33 cellular contexts compared by ENCODE assay signal in the genomic region with DNA sequence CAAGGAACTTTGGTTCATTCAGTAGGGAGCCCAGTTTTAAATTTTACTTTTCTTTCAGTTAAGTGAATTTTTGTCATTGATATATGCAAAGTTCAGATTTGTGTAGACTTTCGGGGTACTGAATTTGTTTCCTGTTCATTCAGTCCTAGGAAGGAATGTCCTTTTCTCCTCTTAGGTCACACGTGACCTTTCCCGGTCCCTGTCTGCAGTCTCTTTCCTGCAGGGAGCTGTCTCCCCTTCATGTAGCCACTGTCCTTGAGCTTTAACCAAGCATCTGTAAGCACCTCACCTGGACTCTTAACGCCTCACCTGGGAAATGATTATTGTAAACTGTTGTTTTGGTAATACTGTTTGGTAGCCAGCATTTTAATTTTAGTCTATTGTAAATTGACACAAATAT.
"Had no signal": no experiment of that assay in that cellular context is flagged by ENCODE, and none has a peak within 500 bp of the region (broad histone marks: within the 10 kb centered on the region; RNA-seq: fewer than 3 reads in every experiment).

No MANE protein-coding gene starts in this region.

- H3K27me3 ChIP-seq: ascending aorta, cardiac muscle cell, MG63, Peyer's patch had no signal

- H3K27ac Mint-ChIP-seq: activated CD4-positive, alpha-beta T cell treated with anti-CD3 and anti-CD28 coated beads, Interleukin-2, amount 10 ng/mL, durations not matched to agents 7 days and 5 days; activated CD8-positive, alpha-beta T cell treated with anti-CD3 and anti-CD28 coated beads, Interleukin-2, amount 10 ng/mL, durations not matched to agents 7 days and 5 days; activated naive CD8-positive, alpha-beta T cell treated with anti-CD3 and anti-CD28 coated beads, Interleukin-2, amount 10 ng/mL, durations not matched to agents 7 days and 5 days; activated T-cell treated with anti-CD3 and anti-CD28 coated beads, Interleukin-2, amount 50 U/mL, for 24 hours; activated T-helper 2 cell treated with anti-CD3 and anti-CD28 coated beads, Interferon-gamma antibody, Interleukin-2, Interleukin-4, amounts not matched to agents 10 μg/mL and 5 μg/mL and 100 μg/mL, durations not matched to agents 14 hours and 24 hours and 36 hours had no signal

- H3K9me3 Mint-ChIP-seq: activated CD4-positive, alpha-beta T cell treated with anti-CD3 and anti-CD28 coated beads, Interleukin-2, amount 10 ng/mL, durations not matched to agents 7 days and 5 days; activated naive CD4-positive, alpha-beta T cell treated with anti-CD3 and anti-CD28 coated beads, Interleukin-2, amount 50 U/mL, for 24 hours; activated naive CD8-positive, alpha-beta T cell treated with anti-CD3 and anti-CD28 coated beads, Interleukin-2, amount 10 ng/mL, durations not matched to agents 7 days and 5 days; activated T-cell treated with anti-CD3 and anti-CD28 coated beads, Interleukin-2, amount 50 U/mL, for 24 hours; activated T-helper 2 cell treated with anti-CD3 and anti-CD28 coated beads, Interferon-gamma antibody, Interleukin-2, Interleukin-4, amounts not matched to agents 10 μg/mL and 5 μg/mL and 100 μg/mL, durations not matched to agents 14 hours and 24 hours and 36 hours had no signal

- DNase-seq: activated CD4-positive, alpha-beta T cell treated with anti-CD3 and anti-CD28 coated beads, Interleukin-2, amount 10 ng/mL, durations not matched to agents 7 days and 5 days; activated CD4-positive, alpha-beta T cell treated with anti-CD3 and anti-CD28 coated beads, Interleukin-2, amount 50 U/mL, for 48 hours; activated CD8-positive, alpha-beta T cell treated with anti-CD3 and anti-CD28 coated beads, Interleukin-2, amount 10 ng/mL, durations not matched to agents 7 days and 5 days; activated gamma-delta T cell; activated naive CD4-positive, alpha-beta T cell treated with Interleukin-2 at 50 U/mL for 16 hours; activated naive CD8-positive, alpha-beta T cell treated with anti-CD3 and anti-CD28 coated beads, Interleukin-2, amount 10 ng/mL, durations not matched to agents 7 days and 5 days; activated T-cell treated with anti-CD3 and anti-CD28 coated beads, Interleukin-2, amount 50 U/mL, for 24 hours; amygdala; Kasumi-1; KBM-7; MG63; NCI-H1048; NCI-H1105 treated with DMSO at 0.1 percent for 48 hours; NCI-H1436; NCI-H1694; NCI-H2029; NCI-H2171; NCI-H510A; NCI-H526; NCI-H748 treated with DMSO at 0.1 percent for 48 hours; NK-92 treated with Interleukin-12 subunit alpha and Interleukin-12 subunit beta, amount 100 ng/mL, for 24 hours; PC-3; Peyer's patch; RPMI8226; SW 1271; T-helper 1 cell; T-helper 2 cell; T-helper 9 cell; WERI-Rb-1 had no signal

- H3K27me3 Mint-ChIP-seq: activated CD4-positive, alpha-beta T cell treated with anti-CD3 and anti-CD28 coated beads, Interleukin-2, amount 10 ng/mL, durations not matched to agents 7 days and 5 days; activated naive CD4-positive, alpha-beta T cell treated with anti-CD3 and anti-CD28 coated beads, Interleukin-2, amount 50 U/mL, for 24 hours; activated naive CD8-positive, alpha-beta T cell treated with anti-CD3 and anti-CD28 coated beads, Interleukin-2, amount 10 ng/mL, durations not matched to agents 7 days and 5 days; activated T-cell treated with anti-CD3 and anti-CD28 coated beads, Interleukin-2, amount 50 U/mL, for 24 hours had no signal

- H3K27ac ChIP-seq: ascending aorta, cardiac muscle cell, Peyer's patch, WERI-Rb-1 had no signal

- H3K4me3 Mint-ChIP-seq: activated CD4-positive, alpha-beta T cell treated with anti-CD3 and anti-CD28 coated beads, Interleukin-2, amount 10 ng/mL, durations not matched to agents 7 days and 5 days; activated CD8-positive, alpha-beta T cell treated with anti-CD3 and anti-CD28 coated beads, Interleukin-2, amount 10 ng/mL, durations not matched to agents 7 days and 5 days; activated naive CD4-positive, alpha-beta T cell treated with anti-CD3 and anti-CD28 coated beads, Interleukin-2, amount 50 U/mL, for 24 hours; activated naive CD8-positive, alpha-beta T cell treated with anti-CD3 and anti-CD28 coated beads, Interleukin-2, amount 10 ng/mL, durations not matched to agents 7 days and 5 days; activated T-cell treated with anti-CD3 and anti-CD28 coated beads, Interleukin-2, amount 50 U/mL, for 24 hours had no signal

- H3K4me3 ChIP-seq: ascending aorta, cardiac muscle cell, MG63, Peyer's patch had no signal

- H3K36me3 ChIP-seq: ascending aorta, cardiac muscle cell, MG63, Peyer's patch, WERI-Rb-1 had no signal

- ATAC-seq: activated CD8-positive, alpha-beta T cell treated with anti-CD3 and anti-CD28 coated beads, Interleukin-2, amount 10 ng/mL, durations not matched to agents 7 days and 5 days; PC-3 had no signal

- H3K36me3 Mint-ChIP-seq: activated naive CD4-positive, alpha-beta T cell treated with anti-CD3 and anti-CD28 coated beads, Interleukin-2, amount 50 U/mL, for 24 hours had no signal
